ENCODE assay signal across 10 cellular contexts in genomic region chr19:46466536-46467199, GRCh38. TPM values are rescaled to one million over a fixed set of nuclear protein-coding genes. Genes with fewer than 3 reads are reported as not detected.
DNase-seq lines count a peak whose midpoint lies in the region; ATAC-seq, FAIRE-seq and TF ChIP-seq lines count a peak whose summit lies in the region.
"Had no signal": no experiment of that assay in that cellular context is flagged by ENCODE, and none has a peak within 500 bp of the region (broad histone marks: within the 10 kb centered on the region; RNA-seq: fewer than 3 reads in every experiment).

No MANE protein-coding gene starts in this region.

- no peaks in the 10 kb centered on the region for H3K9me3 ChIP-seq in T-helper 17 cell (ENCODE audit: control insufficient read depth, low read length, poor library complexity, severe bottlenecking)

- FAIRE-seq in GM18507 (lab: Jason Lieb, UNC): peak; percentile 84

- H3K4me3 ChIP-seq in ACC112 (ENCODE audit: low read depth, low read length) (peak overlapping the region; percentile 72), dorsolateral prefrontal cortex (peak overlapping the region in 18 of 59 donors; percentile 1 to 34 (median 16))
- H3K4me3 ChIP-seq: lung had no signal

- TF ChIP-seq CTCF in dorsolateral prefrontal cortex (IDR thresholded peaks at IDR 0.05 in 54 of 56, conservative IDR thresholded peaks at IDR 0.05 in 2 of 56; ENCODE audit: low read depth in 1 of 56, partially characterized antibody in 56 of 56): no peak

- H3K27ac ChIP-seq in ACC112 (ENCODE audit: low read depth, low read length) (peak overlapping the region; percentile 79), dorsolateral prefrontal cortex (peak overlapping the region in 11 of 59 donors; percentile 7 to 44 (median 21))

- peak overlapping the region; percentile 19 for H3K4me3 Mint-ChIP-seq in T-helper 17 cell

- H3K27me3 Mint-ChIP-seq in T-helper 17 cell: peaks cover 54% of the 10 kb centered on the region

- intact Hi-C loops in left ventricle myocardium superior (cut with micrococcal nuclease) (no loop called here), dorsolateral prefrontal cortex (cut with DNase I) (no loop called here)

- DNase-seq in GM18507 (ENCODE audit: extremely low spot score, insufficient read length, low read depth): peak; percentile 29
- no peak for DNase-seq in T-helper 17 cell
- DNase-seq in left ventricle myocardium superior: peak; percentile 64
- DNase-seq in NK-92 treated with Interleukin-12 subunit alpha and Interleukin-12 subunit beta, amount 100 ng/mL, for 24 hours (lab: John Stamatoyannopoulos, UW): no peak
- DNase-seq in activated naive CD4-positive, alpha-beta T cell treated with anti-CD3 and anti-CD28 coated beads, Interleukin-2, amount 50 U/mL, for 16 hours: no peak
- DNase-seq in dorsolateral prefrontal cortex: no peak
- DNase-seq: DMS53 had no signal

- peaks cover 13% of the 10 kb centered on the region for H3K4me1 ChIP-seq in ACC112 (ENCODE audit: control insufficient read depth, insufficient read depth, low read length, unreplicated experiment)

- no peaks in the 10 kb centered on the region for H3K79me2 ChIP-seq in ACC112 (ENCODE audit: control insufficient read depth, insufficient read depth, low read length, unreplicated experiment)

- peaks cover 9% of the 10 kb centered on the region for H3K4me1 Mint-ChIP-seq in T-helper 17 cell

- no peak for ATAC-seq in T-helper 17 cell
- peak; percentile 25 for ATAC-seq in left ventricle myocardium superior
- no peak for ATAC-seq in GM21576 (IDR thresholded peaks at IDR 0.05; ENCODE audit: unreplicated experiment)

- no peak overlapping the region for H3K27ac Mint-ChIP-seq in T-helper 17 cell

- H3K36me3 Mint-ChIP-seq in T-helper 17 cell (ENCODE audit: low read depth): peaks cover 4% of the 10 kb centered on the region

- peak overlapping the region; percentile 70 for H2AFZ ChIP-seq in ACC112 (ENCODE audit: low read length, unreplicated experiment)

- H3K27me3 ChIP-seq in ACC112 (ENCODE audit: insufficient read depth, low read length) (no peaks in the 10 kb centered on the region), dorsolateral prefrontal cortex (no peaks in the 10 kb centered on the region)

- H3K36me3 ChIP-seq in ACC112 (ENCODE audit: insufficient read depth, low read length): no peaks in the 10 kb centered on the region

RNA-seq across cellular contexts. Expression of gene PNMA8A, which starts 4.7 kb away (rescaled TPM):
- total RNA-seq in T-helper 17 cell (not detected), left ventricle myocardium superior (9.4 TPM), dorsolateral prefrontal cortex (100 to 1,000 TPM in 105 of 120 experiments, 10 to 100 TPM in 15; 46.6 to 225 (median 143) TPM)

RNA-seq across cellular contexts. Expression of gene PNMA8B, which starts 29.0 kb away (rescaled TPM):
- under 1 TPM; 0.17 to 0.18 TPM for total RNA-seq in T-helper 17 cell
- total RNA-seq in left ventricle myocardium superior: 0.89 TPM
- 100 to 1,000 TPM in 56 of 120 experiments, 10 to 100 TPM in 64; 41.7 to 149 (median 97.4) TPM for total RNA-seq in dorsolateral prefrontal cortex

RNA-seq across cellular contexts. Expression of gene PNMA8C, which starts 37.9 kb away (rescaled TPM):
- under 1 TPM; 0.10 to 0.12 TPM for total RNA-seq in T-helper 17 cell
- 0.07 TPM for total RNA-seq in left ventricle myocardium superior
- total RNA-seq in dorsolateral prefrontal cortex: 10 to 100 TPM; 13.9 to 66.1 (median 39.2) TPM

RNA-seq across cellular contexts. Expression of gene CCDC8, which starts 53.3 kb away (rescaled TPM):
- total RNA-seq in T-helper 17 cell (not detected), left ventricle myocardium superior (33.5 TPM), dorsolateral prefrontal cortex (1 to 10 TPM; 1.2 to 7.4 (median 3.3) TPM)

Comparison
In these comparisons a context has a peak if more than half of its experiments do, and no peak if none do; other contexts are left out.
1. DNase-seq: peak in GM18507 (single experiment) and left ventricle myocardium superior (single experiment); none in T-helper 17 cell (0 of 3), NK-92 treated with Interleukin-12 subunit alpha and Interleukin-12 subunit beta, amount 100 ng/mL, for 24 hours (single experiment), activated naive CD4-positive, alpha-beta T cell treated with anti-CD3 and anti-CD28 coated beads, Interleukin-2, amount 50 U/mL, for 16 hours (single experiment) and dorsolateral prefrontal cortex (0 of 10).
2. RNA of gene PNMA8A, which starts 4.7 kb away (total RNA-seq): 46.6 to 225 TPM in dorsolateral prefrontal cortex and 9.4 TPM in left ventricle myocardium superior (single experiment); not detected in T-helper 17 cell; every median in the first group is over 10 times any median in the second.
3. RNA of gene PNMA8B, which starts 29.0 kb away (total RNA-seq): 41.7 to 149 TPM in dorsolateral prefrontal cortex; 0.89 TPM in left ventricle myocardium superior (single experiment) and 0.17 to 0.18 TPM in T-helper 17 cell; every median in the first group is over 10 times any median in the second.
4. RNA of gene PNMA8C, which starts 37.9 kb away (total RNA-seq): 13.9 to 66.1 TPM in dorsolateral prefrontal cortex; 0.10 to 0.12 TPM in T-helper 17 cell and 0.07 TPM in left ventricle myocardium superior (single experiment); every median in the first group is over 10 times any median in the second.